Comparison of ENCODE assay signal across 15 cellular contexts in the genomic region with DNA sequence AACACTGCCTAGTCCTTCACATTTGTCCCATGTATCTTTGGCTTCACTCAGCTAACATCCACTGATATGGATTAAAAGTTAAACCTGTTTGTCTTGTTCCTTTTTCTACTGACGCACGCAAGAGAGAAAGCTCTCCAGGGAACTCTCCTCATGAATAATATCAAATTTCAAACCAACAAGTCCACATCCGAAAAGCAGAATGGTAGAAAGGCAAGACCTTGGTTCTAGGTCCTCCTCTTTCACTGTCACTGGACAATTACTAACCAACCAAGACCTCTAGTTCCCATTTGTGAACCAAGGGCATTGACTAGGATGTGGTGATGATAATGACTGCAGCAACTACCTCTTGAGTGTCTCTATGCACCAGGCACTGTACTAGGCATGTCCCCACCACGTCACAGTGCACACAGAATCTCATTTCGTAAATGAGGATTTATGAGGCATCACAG. TPM values are rescaled to one million over a fixed set of nuclear protein-coding genes. Genes with fewer than 3 reads are reported as not detected.
A peak's percentile ranks its signal among the peaks of the same experiment; 100 is the strongest.
DNase-seq lines count a peak whose midpoint lies in the region; ATAC-seq, FAIRE-seq and TF ChIP-seq lines count a peak whose summit lies in the region.
"Had no signal": no experiment of that assay in that cellular context is flagged by ENCODE, and none has a peak within 500 bp of the region (broad histone marks: within the 10 kb centered on the region; RNA-seq: fewer than 3 reads in every experiment).

No MANE protein-coding gene starts in this region.

- H2AFZ ChIP-seq in keratinocyte (ENCODE audit: control insufficient read depth, low read length), result peak overlapping the region; percentile 19

- dilution Hi-C loops in keratinocyte (cut with MboI; ENCODE audit: extremely low pct_ligation_motif_present, low sequenced_read_pairs), result no loop called here

- FAIRE-seq in keratinocyte (lab: Jason Lieb, UNC), result no peak
- FAIRE-seq: A204.1, D721Med had no signal

- no peak overlapping the region for H3K4me3 ChIP-seq in keratinocyte (ENCODE audit: control insufficient read depth in 2 of 3, extremely low read depth in 1 of 3, insufficient read depth in 2 of 3, low read depth in 1 of 3, low read length in 3 of 3)
- H3K4me3 ChIP-seq in urinary bladder (ENCODE audit: low read depth, low read length), result no peak overlapping the region

- no peaks in the 10 kb centered on the region for H3K79me2 ChIP-seq in keratinocyte (ENCODE audit: control insufficient read depth, insufficient read depth, low read length)

- H3K27ac ChIP-seq in angular gyrus (ENCODE audit: low read depth, low read length) (peak overlapping the region; percentile 24), keratinocyte (ENCODE audit: control insufficient read depth, insufficient read depth, low read length) (no peak overlapping the region), urinary bladder (ENCODE audit: low read depth) (peak overlapping the region; percentile 61)

- H3K36me3 ChIP-seq in keratinocyte (ENCODE audit: control insufficient read depth in 2 of 2, extremely low read depth in 1 of 2, insufficient read depth in 2 of 2, low read length in 2 of 2) (no peaks in the 10 kb centered on the region), urinary bladder (ENCODE audit: insufficient read depth) (peaks cover 3% of the 10 kb centered on the region)

- WGBS in urinary bladder, result 51% methylated on average over 5 of the region's 5 CpGs

- no peaks in the 10 kb centered on the region for H3K9me1 ChIP-seq in keratinocyte (ENCODE audit: control insufficient read depth, extremely low read depth, insufficient read depth, low read length)

- no peak for ATAC-seq in HG03342 (IDR thresholded peaks at IDR 0.05; ENCODE audit: unreplicated experiment)
- ATAC-seq: activated CD8-positive, alpha-beta T cell treated with anti-CD3 and anti-CD28 coated beads for 36 hours had no signal

- peak; percentile 52 for DNase-seq in NCI-H2196 (lab: John Stamatoyannopoulos, UW; ENCODE audit: unreplicated experiment)
- DNase-seq in NCI-H2196 treated with DMSO at 0.1 percent for 48 hours (lab: John Stamatoyannopoulos, UW; ENCODE audit: unreplicated experiment), result no peak
- DNase-seq in keratinocyte (ENCODE audit: low read depth, low spot score), result no peak
- DNase-seq in SK-N-DZ (ENCODE audit: low spot score), result no peak
- DNase-seq in putamen (ENCODE audit: low spot score), result no peak
- DNase-seq: activated CD8-positive, alpha-beta T cell treated with anti-CD3 and anti-CD28 coated beads for 36 hours; activated naive CD4-positive, alpha-beta T cell treated with Interleukin-2 at 50 U/mL for 16 hours; central memory CD4-positive, alpha-beta T cell; GOT3; NCI-H187 treated with DMSO at 0.1 percent for 48 hours had no signal

- no peaks in the 10 kb centered on the region for H4K20me1 ChIP-seq in keratinocyte (ENCODE audit: control insufficient read depth, extremely low read depth, insufficient read depth, low read length)

- no peak overlapping the region for H3K9ac ChIP-seq in keratinocyte (ENCODE audit: control insufficient read depth, extremely low read depth, insufficient read depth, low read length)

- no peak overlapping the region for H3K4me2 ChIP-seq in keratinocyte (ENCODE audit: control insufficient read depth, extremely low read depth, insufficient read depth, low read depth, low read length)

- H3K27me3 ChIP-seq in keratinocyte (ENCODE audit: control insufficient read depth, extremely low read depth, insufficient read depth, low read length), result no peaks in the 10 kb centered on the region

- H3K9me3 ChIP-seq in keratinocyte (ENCODE audit: control insufficient read depth, low read depth, low read length), result no peaks in the 10 kb centered on the region

- no peaks in the 10 kb centered on the region for H3K4me1 ChIP-seq in keratinocyte (ENCODE audit: control insufficient read depth, extremely low read depth, insufficient read depth, low read length)
- peaks cover 1% of the 10 kb centered on the region for H3K4me1 ChIP-seq in urinary bladder (ENCODE audit: insufficient read depth)

- TF ChIP-seq CTCF in keratinocyte (optimal IDR thresholded peaks at IDR 0.05 in 1 of 3, IDR thresholded peaks at IDR 0.05 in 1 of 3, conservative IDR thresholded peaks at IDR 0.05 in 1 of 3; ENCODE audit: extremely low read depth in 1 of 3, insufficient read depth in 2 of 3, low read length in 3 of 3), result no peak

RNA-seq across cellular contexts. Expression of gene PLPP3, which starts 8.4 kb away (rescaled TPM):
- polyA plus RNA-seq in keratinocyte (4.0 to 5.3 TPM (median 4.3 TPM) in 3 replicates), urinary bladder (263 TPM)
- polyA plus RNA-seq in keratinocyte (2011; ENCODE audit: low read depth), result 1.6 TPM
- 1.7 and 2.3 TPM in 2 replicates for polyA plus RNA-seq in keratinocyte (2011; cell fraction: cytosol; rRNA removed)
- polyA plus RNA-seq in keratinocyte (2011; cell fraction: nucleus; rRNA removed), result 6.1 and 6.2 TPM in 2 replicates
- 2.6 and 3.8 TPM in 2 replicates for polyA plus RNA-seq in keratinocyte (2012; ENCODE audit: low replicate concordance)
- polyA minus RNA-seq in keratinocyte, result 3.4 to 5.1 TPM (median 4.8 TPM) in 3 replicates
- polyA minus RNA-seq in keratinocyte (2011; cell fraction: cytosol; rRNA and poly(A)+ RNA removed), result 1.7 TPM
- 5.1 and 5.2 TPM in 2 replicates for polyA minus RNA-seq in keratinocyte (2011; cell fraction: nucleus; rRNA and poly(A)+ RNA removed)
- total RNA-seq in urinary bladder, result 256 TPM
- polyA plus RNA-seq in SK-N-DZ (2014; cell fraction: cytosol; rRNA removed), result 4.7 and 5.0 TPM in 2 replicates
- polyA plus RNA-seq in SK-N-DZ (2014; cell fraction: nucleus; rRNA removed), result 2.2 and 2.4 TPM in 2 replicates
- total RNA-seq: activated CD8-positive, alpha-beta T cell treated with anti-CD3 and anti-CD28 coated beads for 36 hours had no signal

Comparison
In these comparisons a context has a peak if more than half of its experiments do, and no peak if none do; other contexts are left out.
1. RNA of gene PLPP3, which starts 8.4 kb away (polyA plus RNA-seq): 263 TPM in urinary bladder (single experiment); 1.6 to 6.2 TPM in keratinocyte; every median in the first group is over 10 times any median in the second.